Comparison of ENCODE assay signal across 1 cellular context in the genomic region with DNA sequence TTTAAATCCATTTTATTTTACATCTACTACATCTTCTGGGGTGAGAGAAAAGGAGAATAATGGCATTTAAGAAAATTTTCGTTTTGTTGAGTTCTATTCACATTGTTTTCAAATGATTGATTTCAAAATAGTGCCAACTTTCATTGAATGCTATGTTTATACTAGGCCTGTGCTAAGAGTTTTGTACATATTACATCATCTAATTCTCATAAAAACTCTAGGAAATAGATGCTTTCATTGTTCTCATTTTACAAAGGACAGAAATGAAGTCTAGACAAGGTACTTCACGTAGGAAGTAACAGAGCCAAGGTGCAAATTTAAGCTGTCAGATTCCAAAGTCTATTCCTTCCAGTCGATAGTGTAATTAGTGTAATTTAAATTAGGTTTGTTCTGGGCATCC.
A peak's percentile ranks its signal among the peaks of the same experiment; 100 is the strongest.
TF ChIP-seq lines count a peak whose summit lies in the region.

No MANE protein-coding gene starts in this region.

TF ChIP-seq in HEK293, 187 proteins besides CTCF, POLR2A, EP300 and RAD21 (continued from another document):
- TF ChIP-seq, protein P1, sequence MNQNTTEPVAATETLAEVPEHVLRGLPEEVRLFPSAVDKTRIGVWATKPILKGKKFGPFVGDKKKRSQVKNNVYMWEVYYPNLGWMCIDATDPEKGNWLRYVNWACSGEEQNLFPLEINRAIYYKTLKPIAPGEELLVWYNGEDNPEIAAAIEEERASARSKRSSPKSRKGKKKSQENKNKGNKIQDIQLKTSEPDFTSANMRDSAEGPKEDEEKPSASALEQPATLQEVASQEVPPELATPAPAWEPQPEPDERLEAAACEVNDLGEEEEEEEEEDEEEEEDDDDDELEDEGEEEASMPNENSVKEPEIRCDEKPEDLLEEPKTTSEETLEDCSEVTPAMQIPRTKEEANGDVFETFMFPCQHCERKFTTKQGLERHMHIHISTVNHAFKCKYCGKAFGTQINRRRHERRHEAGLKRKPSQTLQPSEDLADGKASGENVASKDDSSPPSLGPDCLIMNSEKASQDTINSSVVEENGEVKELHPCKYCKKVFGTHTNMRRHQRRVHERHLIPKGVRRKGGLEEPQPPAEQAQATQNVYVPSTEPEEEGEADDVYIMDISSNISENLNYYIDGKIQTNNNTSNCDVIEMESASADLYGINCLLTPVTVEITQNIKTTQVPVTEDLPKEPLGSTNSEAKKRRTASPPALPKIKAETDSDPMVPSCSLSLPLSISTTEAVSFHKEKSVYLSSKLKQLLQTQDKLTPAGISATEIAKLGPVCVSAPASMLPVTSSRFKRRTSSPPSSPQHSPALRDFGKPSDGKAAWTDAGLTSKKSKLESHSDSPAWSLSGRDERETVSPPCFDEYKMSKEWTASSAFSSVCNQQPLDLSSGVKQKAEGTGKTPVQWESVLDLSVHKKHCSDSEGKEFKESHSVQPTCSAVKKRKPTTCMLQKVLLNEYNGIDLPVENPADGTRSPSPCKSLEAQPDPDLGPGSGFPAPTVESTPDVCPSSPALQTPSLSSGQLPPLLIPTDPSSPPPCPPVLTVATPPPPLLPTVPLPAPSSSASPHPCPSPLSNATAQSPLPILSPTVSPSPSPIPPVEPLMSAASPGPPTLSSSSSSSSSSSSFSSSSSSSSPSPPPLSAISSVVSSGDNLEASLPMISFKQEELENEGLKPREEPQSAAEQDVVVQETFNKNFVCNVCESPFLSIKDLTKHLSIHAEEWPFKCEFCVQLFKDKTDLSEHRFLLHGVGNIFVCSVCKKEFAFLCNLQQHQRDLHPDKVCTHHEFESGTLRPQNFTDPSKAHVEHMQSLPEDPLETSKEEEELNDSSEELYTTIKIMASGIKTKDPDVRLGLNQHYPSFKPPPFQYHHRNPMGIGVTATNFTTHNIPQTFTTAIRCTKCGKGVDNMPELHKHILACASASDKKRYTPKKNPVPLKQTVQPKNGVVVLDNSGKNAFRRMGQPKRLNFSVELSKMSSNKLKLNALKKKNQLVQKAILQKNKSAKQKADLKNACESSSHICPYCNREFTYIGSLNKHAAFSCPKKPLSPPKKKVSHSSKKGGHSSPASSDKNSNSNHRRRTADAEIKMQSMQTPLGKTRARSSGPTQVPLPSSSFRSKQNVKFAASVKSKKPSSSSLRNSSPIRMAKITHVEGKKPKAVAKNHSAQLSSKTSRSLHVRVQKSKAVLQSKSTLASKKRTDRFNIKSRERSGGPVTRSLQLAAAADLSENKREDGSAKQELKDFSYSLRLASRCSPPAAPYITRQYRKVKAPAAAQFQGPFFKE (tag by site-specific recombination; IDR thresholded peaks at IDR 0.05; ENCODE audit: borderline replicate concordance) = no peak
- TF ChIP-seq ZNF211 (tag by site-specific recombination; IDR thresholded peaks at IDR 0.05; ENCODE audit: low read depth) (0 out of 2 replicates have a peak, but pooled peaks have one; percentile 23), ZNF785 (tag by site-specific recombination; IDR thresholded peaks at IDR 0.05) (no peak), KLF16 (tag by site-specific recombination; IDR thresholded peaks at IDR 0.05) (no peak), SP2 (tag by site-specific recombination; IDR thresholded peaks at IDR 0.05) (no peak), ZNF664 (tag by site-specific recombination; IDR thresholded peaks at IDR 0.05) (0 out of 2 replicates have a peak, but pooled peaks have one; percentile 42), ZNF76 (tag by site-specific recombination; IDR thresholded peaks at IDR 0.05; ENCODE audit: borderline replicate concordance, low read depth) (no peak), ZNF114 (tag by site-specific recombination; IDR thresholded peaks at IDR 0.05) (no peak), ZNF404 (tag by site-specific recombination; IDR thresholded peaks at IDR 0.05) (no peak), ZNF660 (tag by site-specific recombination; IDR thresholded peaks at IDR 0.05) (no peak), ZNF600 (tag by site-specific recombination; IDR thresholded peaks at IDR 0.05) (no peak), ZSCAN16 (tag by site-specific recombination; IDR thresholded peaks at IDR 0.05) (no peak)
- TF ChIP-seq, protein P2, sequence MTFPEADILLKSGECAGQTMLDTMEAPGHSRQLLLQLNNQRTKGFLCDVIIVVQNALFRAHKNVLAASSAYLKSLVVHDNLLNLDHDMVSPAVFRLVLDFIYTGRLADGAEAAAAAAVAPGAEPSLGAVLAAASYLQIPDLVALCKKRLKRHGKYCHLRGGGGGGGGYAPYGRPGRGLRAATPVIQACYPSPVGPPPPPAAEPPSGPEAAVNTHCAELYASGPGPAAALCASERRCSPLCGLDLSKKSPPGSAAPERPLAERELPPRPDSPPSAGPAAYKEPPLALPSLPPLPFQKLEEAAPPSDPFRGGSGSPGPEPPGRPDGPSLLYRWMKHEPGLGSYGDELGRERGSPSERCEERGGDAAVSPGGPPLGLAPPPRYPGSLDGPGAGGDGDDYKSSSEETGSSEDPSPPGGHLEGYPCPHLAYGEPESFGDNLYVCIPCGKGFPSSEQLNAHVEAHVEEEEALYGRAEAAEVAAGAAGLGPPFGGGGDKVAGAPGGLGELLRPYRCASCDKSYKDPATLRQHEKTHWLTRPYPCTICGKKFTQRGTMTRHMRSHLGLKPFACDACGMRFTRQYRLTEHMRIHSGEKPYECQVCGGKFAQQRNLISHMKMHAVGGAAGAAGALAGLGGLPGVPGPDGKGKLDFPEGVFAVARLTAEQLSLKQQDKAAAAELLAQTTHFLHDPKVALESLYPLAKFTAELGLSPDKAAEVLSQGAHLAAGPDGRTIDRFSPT (tag by site-specific recombination; IDR thresholded peaks at IDR 0.05) = no peak
- TF ChIP-seq, protein P3, sequence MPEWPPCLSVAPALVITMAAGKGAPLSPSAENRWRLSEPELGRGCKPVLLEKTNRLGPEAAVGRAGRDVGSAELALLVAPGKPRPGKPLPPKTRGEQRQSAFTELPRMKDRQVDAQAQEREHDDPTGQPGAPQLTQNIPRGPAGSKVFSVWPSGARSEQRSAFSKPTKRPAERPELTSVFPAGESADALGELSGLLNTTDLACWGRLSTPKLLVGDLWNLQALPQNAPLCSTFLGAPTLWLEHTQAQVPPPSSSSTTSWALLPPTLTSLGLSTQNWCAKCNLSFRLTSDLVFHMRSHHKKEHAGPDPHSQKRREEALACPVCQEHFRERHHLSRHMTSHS (tag by site-specific recombination; IDR thresholded peaks at IDR 0.05) = no peak
- TF ChIP-seq, protein P4, sequence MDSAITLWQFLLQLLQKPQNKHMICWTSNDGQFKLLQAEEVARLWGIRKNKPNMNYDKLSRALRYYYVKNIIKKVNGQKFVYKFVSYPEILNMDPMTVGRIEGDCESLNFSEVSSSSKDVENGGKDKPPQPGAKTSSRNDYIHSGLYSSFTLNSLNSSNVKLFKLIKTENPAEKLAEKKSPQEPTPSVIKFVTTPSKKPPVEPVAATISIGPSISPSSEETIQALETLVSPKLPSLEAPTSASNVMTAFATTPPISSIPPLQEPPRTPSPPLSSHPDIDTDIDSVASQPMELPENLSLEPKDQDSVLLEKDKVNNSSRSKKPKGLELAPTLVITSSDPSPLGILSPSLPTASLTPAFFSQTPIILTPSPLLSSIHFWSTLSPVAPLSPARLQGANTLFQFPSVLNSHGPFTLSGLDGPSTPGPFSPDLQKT (IDR thresholded peaks at IDR 0.05; ENCODE audit: borderline replicate concordance, low read depth, low read length) = no peak
TF ChIP-seq in HEK293: peak in this region for 5.
